9 cellular contexts compared by ENCODE assay signal in genomic region chr19:12872941-12873890, GRCh38. TPM values are rescaled to one million over a fixed set of nuclear protein-coding genes. Genes with fewer than 3 reads are reported as not detected.
DNase-seq lines count a peak whose midpoint lies in the region; ATAC-seq and TF ChIP-seq lines count a peak whose summit lies in the region.
"Had no signal": no experiment of that assay in that cellular context is flagged by ENCODE, and none has a peak within 500 bp of the region (broad histone marks: within the 10 kb centered on the region; RNA-seq: fewer than 3 reads in every experiment).

No MANE protein-coding gene starts in this region.

- peaks cover 0 to 2% of the 10 kb centered on the region in 2 donors for H3K27me3 Mint-ChIP-seq in CD8-positive, alpha-beta memory T cell

- no peaks in the 10 kb centered on the region for H3K79me2 ChIP-seq in Karpas-422 (ENCODE audit: low read length)

- no peak overlapping the region for H3K9ac ChIP-seq in Karpas-422 (ENCODE audit: low read length)

- intact Hi-C loops in sciatic nerve (cut with DNase I) (no loop called here), sigmoid colon (cut with DNase I) (no loop called here)

- no peaks in the 10 kb centered on the region for H3K9me3 Mint-ChIP-seq in CD8-positive, alpha-beta memory T cell

- H4K20me1 ChIP-seq in Karpas-422 (ENCODE audit: insufficient read depth, low read depth, low read length): no peaks in the 10 kb centered on the region

- no peak overlapping the region for H2AFZ ChIP-seq in Karpas-422 (ENCODE audit: low read length)

- peaks cover 10% of the 10 kb centered on the region for H3K36me3 ChIP-seq in CD8-positive, alpha-beta memory T cell (ENCODE audit: insufficient read depth, low read length)
- H3K36me3 ChIP-seq in Karpas-422 (ENCODE audit: insufficient read depth, low read length): peaks cover 16% of the 10 kb centered on the region
- H3K36me3 ChIP-seq in sigmoid colon: peaks cover 0 to 39% (median 15%) of the 10 kb centered on the region in 4 donors

- WGBS in sigmoid colon, 2 donors: 41 to 63% methylated on average over 70 of the region's 70 CpGs

- CTCF ChIA-PET in CD8-positive, alpha-beta memory T cell (lab: Charles Lee): interaction anchor here (1.1 to 2.4 kb wide), 4 partner anchors 12 to 106 kb away, joined by 3 to 7 read pairs (median 4); no protein-coding TSS in a partner anchor

- H3K9me2 ChIP-seq in Karpas-422 (replicated peaks; ENCODE audit: insufficient read depth, low read length): no peaks in the 10 kb centered on the region

- H3K4me1 ChIP-seq in CD8-positive, alpha-beta memory T cell (ENCODE audit: insufficient read depth, low read length): no peaks in the 10 kb centered on the region
- H3K4me1 ChIP-seq in Karpas-422 (ENCODE audit: low read length): no peaks in the 10 kb centered on the region
- H3K4me1 ChIP-seq in sigmoid colon: no peaks in the 10 kb centered on the region

- H3K36me3 Mint-ChIP-seq in CD8-positive, alpha-beta memory T cell: peaks cover 9 to 32% (median 11%) of the 10 kb centered on the region in 3 donors

- peak overlapping the region in 6 of 7 donors; percentile 23 to 56 (median 48) for H3K4me3 Mint-ChIP-seq in CD8-positive, alpha-beta memory T cell

- peak overlapping the region in 3 of 8 donors; percentile 15 to 54 (median 29) for H3K27ac Mint-ChIP-seq in CD8-positive, alpha-beta memory T cell

- DNase-seq in CD8-positive, alpha-beta memory T cell: peak; percentile 29 to 75 (median 53)
- DNase-seq in Karpas-422 (peak; percentile 87), germinal center (ENCODE audit: low spot score) (peak; percentile 65), sciatic nerve (ENCODE audit: low spot score) (peak; percentile 81), NCI-H1105 treated with DMSO at 0.1 percent for 48 hours (lab: John Stamatoyannopoulos, UW) (no peak), sigmoid colon (no peak)
- DNase-seq in activated CD8-positive, alpha-beta memory T cell treated with anti-CD3 and anti-CD28 coated beads, Interleukin-2, amount 50 U/mL, for 48 hours: peak; percentile 69

- no peak for TF ChIP-seq EP300 in sigmoid colon (IDR thresholded peaks at IDR 0.05)

- POLR2A ChIA-PET in CD8-positive, alpha-beta memory T cell (lab: Charles Lee): no interaction called here

- no peaks in the 10 kb centered on the region for H3K9me3 ChIP-seq in CD8-positive, alpha-beta memory T cell (ENCODE audit: low read length)
- H3K9me3 ChIP-seq in Karpas-422 (ENCODE audit: low read length) (no peaks in the 10 kb centered on the region; the same call in 1 of the 2 replicates), sigmoid colon (no peaks in the 10 kb centered on the region)

- H3K4me3 ChIP-seq in CD8-positive, alpha-beta memory T cell (ENCODE audit: low read length): no peak overlapping the region
- H3K4me3 ChIP-seq in Karpas-422 (ENCODE audit: low read length): no peak overlapping the region
- peak overlapping the region in 1 of 4 donors; percentile 14 for H3K4me3 ChIP-seq in sigmoid colon

- ATAC-seq in sciatic nerve: peak; percentile 71
- ATAC-seq in HG03520 (IDR thresholded peaks at IDR 0.05; ENCODE audit: unreplicated experiment): no peak

- H3K4me1 Mint-ChIP-seq in CD8-positive, alpha-beta memory T cell: peaks cover 5 to 8% (median 6%) of the 10 kb centered on the region in 3 donors

- no peak overlapping the region for H3K4me2 ChIP-seq in Karpas-422 (ENCODE audit: low read depth, low read length, poor library complexity, severe bottlenecking)

- no peak for TF ChIP-seq CTCF in sigmoid colon (IDR thresholded peaks at IDR 0.05)

- no peak for TF ChIP-seq POLR2A in sigmoid colon (IDR thresholded peaks at IDR 0.05)

- no peaks in the 10 kb centered on the region for H3K27me3 ChIP-seq in CD8-positive, alpha-beta memory T cell (ENCODE audit: insufficient read depth, low read length, poor library complexity, severe bottlenecking)
- H3K27me3 ChIP-seq in Karpas-422 (ENCODE audit: low read length) (no peaks in the 10 kb centered on the region), sigmoid colon (peaks cover 0 to 6% (median 3%) of the 10 kb centered on the region in 3 donors)

- no peak overlapping the region for H3K27ac ChIP-seq in CD8-positive, alpha-beta memory T cell (ENCODE audit: low read depth, low read length)
- H3K27ac ChIP-seq in Karpas-422 (ENCODE audit: low read length) (no peak overlapping the region), sigmoid colon (no peak overlapping the region)
- H3K27ac ChIP-seq: HL-60 had no signal

RNA-seq across cellular contexts. Expression of gene DNASE2, which starts 8.0 kb away (rescaled TPM):
- total RNA-seq in CD8-positive, alpha-beta memory T cell: 10 to 100 TPM; 20.7 to 22.4 TPM
- polyA plus RNA-seq in CD8-positive, alpha-beta memory T cell: 61.6 TPM
- 47.1 and 61.3 TPM in 2 replicates for total RNA-seq in Karpas-422 (2014; rRNA removed; shearing (Covaris generic); ENCODE audit: low replicate concordance)
- total RNA-seq in sciatic nerve: 26.7 TPM
- total RNA-seq in sigmoid colon: 10 to 100 TPM; 28.6 to 45.1 (median 32.1) TPM
- polyA plus RNA-seq in sigmoid colon: 10 to 100 TPM; 11.4 to 45.4 (median 24.5) TPM

RNA-seq across cellular contexts. Expression of gene KLF1, which starts 13.8 kb away (rescaled TPM):
- under 1 TPM; 0.84 to 0.90 TPM for total RNA-seq in CD8-positive, alpha-beta memory T cell
- not detected for polyA plus RNA-seq in CD8-positive, alpha-beta memory T cell
- total RNA-seq in Karpas-422 (2014; rRNA removed; shearing (Covaris generic); ENCODE audit: low replicate concordance): not detected in 2 replicates
- 1.1 TPM for total RNA-seq in sciatic nerve
- not detected for total RNA-seq in sigmoid colon
- polyA plus RNA-seq in sigmoid colon: under 1 TPM in 1 of 3 donors, not detected in 2; 0.10 TPM

RNA-seq across cellular contexts. Expression of gene GCDH, which starts 17.7 kb away (rescaled TPM):
- total RNA-seq in CD8-positive, alpha-beta memory T cell: 10 to 100 TPM; 59.4 to 60.1 TPM
- polyA plus RNA-seq in CD8-positive, alpha-beta memory T cell: 19.7 TPM
- total RNA-seq in Karpas-422 (2014; rRNA removed; shearing (Covaris generic); ENCODE audit: low replicate concordance): 24.9 and 32.8 TPM in 2 replicates
- total RNA-seq in sciatic nerve (24.4 TPM), sigmoid colon (10 to 100 TPM; 24.7 to 85.0 (median 34.8) TPM)
- polyA plus RNA-seq in sigmoid colon: 10 to 100 TPM; 10.8 to 40.0 (median 21.3) TPM

RNA-seq across cellular contexts. Expression of gene MAST1, which starts 34.9 kb away (rescaled TPM):
- under 1 TPM; 0.24 to 0.38 TPM for total RNA-seq in CD8-positive, alpha-beta memory T cell
- 1.2 TPM for polyA plus RNA-seq in CD8-positive, alpha-beta memory T cell
- total RNA-seq in Karpas-422 (2014; rRNA removed; shearing (Covaris generic); ENCODE audit: low replicate concordance): 0.48 and 3.3 TPM in 2 replicates
- 0.31 TPM for total RNA-seq in sciatic nerve
- total RNA-seq in sigmoid colon: 1 to 10 TPM in 1 of 4 donors, under 1 TPM in 3; 0.49 to 3.3 (median 0.76) TPM
- polyA plus RNA-seq in sigmoid colon: 1 to 10 TPM; 1.2 to 2.6 (median 1.8) TPM

RNA-seq across cellular contexts. Expression of gene RTBDN, which starts 38.8 kb away (rescaled TPM):
- not detected for total RNA-seq in CD8-positive, alpha-beta memory T cell
- not detected for polyA plus RNA-seq in CD8-positive, alpha-beta memory T cell
- total RNA-seq in Karpas-422 (2014; rRNA removed; shearing (Covaris generic); ENCODE audit: low replicate concordance): not detected in 2 replicates
- not detected for total RNA-seq in sciatic nerve
- 1 to 10 TPM in 1 of 4 donors, under 1 TPM in 1, not detected in 2; 0.82 to 1.8 TPM for total RNA-seq in sigmoid colon
- under 1 TPM in 1 of 3 donors, not detected in 2; 0.83 TPM for polyA plus RNA-seq in sigmoid colon

Comparison
In these comparisons a context has a peak if more than half of its experiments do, and no peak if none do; other contexts are left out.
1. DNase-seq: peak in CD8-positive, alpha-beta memory T cell (5 of 5), Karpas-422 (single experiment), activated CD8-positive, alpha-beta memory T cell treated with anti-CD3 and anti-CD28 coated beads, Interleukin-2, amount 50 U/mL, for 48 hours (single experiment), germinal center (single experiment) and sciatic nerve (single experiment); none in NCI-H1105 treated with DMSO at 0.1 percent for 48 hours (single experiment) and sigmoid colon (single experiment).